Comparison of ENCODE assay signal across 2 cellular contexts in the genomic region with DNA sequence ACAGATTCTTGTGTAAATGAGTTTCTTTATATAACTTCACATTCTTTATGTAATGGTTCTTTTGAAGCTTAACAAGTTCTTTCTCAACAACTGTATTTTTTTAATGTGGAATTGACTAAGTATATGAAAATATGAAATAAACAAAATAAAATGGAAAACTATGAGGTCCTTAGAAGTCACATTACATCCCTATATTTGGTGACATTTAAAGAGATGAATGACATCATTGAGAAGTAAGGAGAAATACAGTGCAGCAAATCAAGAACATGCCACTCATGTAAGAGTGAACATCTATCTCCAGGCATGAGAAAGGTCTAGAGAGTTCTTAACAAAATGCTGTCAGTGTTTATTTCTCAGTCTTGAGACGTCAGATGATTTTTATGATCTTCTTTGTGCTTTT.
TF ChIP-seq lines count a peak whose summit lies in the region.

No MANE protein-coding gene starts in this region.

TF ChIP-seq in HCT116, 20 proteins besides CTCF, POLR2A, EP300 and RAD21:
- TF ChIP-seq TCF7L2 (IDR thresholded peaks at IDR 0.05; ENCODE audit: borderline replicate concordance, extremely low read depth, insufficient read depth, insufficient read length), result no peak
- no peak for TF ChIP-seq SRF (IDR thresholded peaks at IDR 0.05; ENCODE audit: low read depth)
- TF ChIP-seq ZFX (IDR thresholded peaks at IDR 0.05), result no peak
TF ChIP-seq in HCT116: peak in this region for 0.

TF ChIP-seq in K562, 482 proteins besides CTCF, POLR2A, EP300 and RAD21:
- 0 out of 2 replicates have a peak, but pooled peaks have one; percentile 21 for TF ChIP-seq POLR2H (tag; IDR thresholded peaks at IDR 0.05; ENCODE audit: low read depth)
- TF ChIP-seq, protein P1, sequence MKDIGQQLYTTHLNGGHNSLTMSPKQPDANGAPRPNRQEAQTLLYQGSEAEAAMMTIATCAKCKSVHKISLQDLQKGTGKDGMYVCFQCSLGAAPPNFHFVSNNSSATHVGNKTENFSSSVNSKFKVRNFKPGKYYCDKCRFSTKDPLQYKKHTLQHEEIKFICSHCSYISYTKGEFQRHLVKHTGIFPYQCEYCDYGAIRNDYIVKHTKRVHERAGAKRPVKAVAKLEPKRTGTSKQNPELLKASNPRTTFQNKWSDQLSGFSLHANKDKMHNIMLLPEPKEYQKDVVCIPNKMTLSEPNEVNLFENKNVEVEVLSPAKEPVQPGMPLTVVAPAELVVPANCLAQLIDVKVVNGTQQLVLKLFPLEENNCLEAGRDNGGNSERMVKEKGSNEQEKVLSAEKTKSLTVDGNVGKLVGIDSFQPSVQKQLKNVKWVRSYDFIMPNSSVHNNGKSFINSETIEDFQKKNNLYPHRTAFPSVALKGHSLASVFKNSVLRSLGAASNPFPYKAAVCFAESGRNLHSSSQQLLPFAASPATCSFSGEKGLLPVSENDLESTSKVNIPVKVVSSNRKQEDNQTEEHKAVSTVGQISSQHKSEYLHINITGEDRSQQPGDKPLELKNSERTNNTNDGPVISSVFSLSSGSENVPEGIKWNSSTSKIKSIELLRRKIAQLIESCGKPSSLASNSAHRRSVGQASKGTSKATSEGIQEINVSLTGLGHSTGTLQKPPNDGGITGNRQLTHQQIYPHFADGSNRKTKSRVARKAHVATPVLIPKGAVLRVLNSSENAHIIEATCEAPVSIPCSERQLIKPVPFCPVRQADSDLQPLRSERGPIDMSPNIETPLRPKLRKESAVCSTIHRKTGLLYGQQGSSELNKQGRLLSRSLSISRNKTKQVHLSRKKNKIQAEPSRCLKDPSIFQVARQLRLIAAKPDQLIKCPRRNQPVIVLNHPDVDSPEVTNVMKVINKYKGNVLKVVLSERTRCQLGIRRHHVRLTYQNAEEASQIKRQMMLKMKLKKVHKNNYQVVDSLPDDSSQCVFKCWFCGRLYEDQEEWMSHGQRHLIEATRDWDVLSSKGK (CRISPR knock-in tag; IDR thresholded peaks at IDR 0.05), result no peak
